ENCODE assay signal across 8 cellular contexts in the genomic region with DNA sequence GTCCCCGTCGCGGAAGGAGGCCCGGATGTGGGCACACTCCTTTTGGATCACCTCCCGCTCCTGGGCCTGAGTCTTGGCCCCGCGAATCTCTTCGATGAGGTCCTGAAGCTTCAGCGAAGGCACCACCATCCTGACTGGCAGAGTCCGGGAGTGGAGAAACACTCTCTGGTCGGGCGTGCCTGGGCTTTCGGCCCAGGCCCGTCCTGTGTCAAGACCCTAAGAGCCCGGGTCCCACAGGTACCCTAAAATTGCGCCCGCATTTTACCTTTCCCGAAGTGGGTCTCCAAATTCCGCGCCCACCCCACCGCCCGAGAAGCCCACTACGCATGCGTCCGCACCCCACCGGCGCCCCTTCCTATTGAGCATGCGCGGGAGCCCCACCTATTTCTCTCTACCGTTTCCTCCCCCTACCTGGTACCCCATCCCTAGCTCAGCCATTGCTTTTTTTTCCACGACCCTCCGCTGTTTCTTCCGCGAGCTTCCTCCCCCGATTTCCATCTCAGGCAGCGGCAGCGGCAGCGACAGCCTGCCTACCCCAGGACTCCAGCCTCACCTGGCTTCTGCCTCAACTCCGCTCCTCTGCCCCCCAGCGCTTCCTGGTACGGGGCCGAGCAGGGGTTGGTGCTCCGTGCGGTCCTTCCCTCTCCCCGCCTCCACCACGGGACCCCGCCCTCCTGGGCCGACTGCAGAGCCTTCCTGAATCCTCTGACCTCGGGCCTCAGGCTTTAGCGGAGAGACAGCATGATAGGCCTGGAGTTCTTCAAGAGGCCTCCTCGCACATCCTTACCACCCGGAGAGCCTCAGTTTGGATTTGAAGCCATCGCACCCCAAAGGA. TPM values are rescaled to one million over a fixed set of nuclear protein-coding genes. Genes with fewer than 3 reads are reported as not detected.
DNase-seq lines count a peak whose midpoint lies in the region; ATAC-seq and TF ChIP-seq lines count a peak whose summit lies in the region.

A gene with protein sequence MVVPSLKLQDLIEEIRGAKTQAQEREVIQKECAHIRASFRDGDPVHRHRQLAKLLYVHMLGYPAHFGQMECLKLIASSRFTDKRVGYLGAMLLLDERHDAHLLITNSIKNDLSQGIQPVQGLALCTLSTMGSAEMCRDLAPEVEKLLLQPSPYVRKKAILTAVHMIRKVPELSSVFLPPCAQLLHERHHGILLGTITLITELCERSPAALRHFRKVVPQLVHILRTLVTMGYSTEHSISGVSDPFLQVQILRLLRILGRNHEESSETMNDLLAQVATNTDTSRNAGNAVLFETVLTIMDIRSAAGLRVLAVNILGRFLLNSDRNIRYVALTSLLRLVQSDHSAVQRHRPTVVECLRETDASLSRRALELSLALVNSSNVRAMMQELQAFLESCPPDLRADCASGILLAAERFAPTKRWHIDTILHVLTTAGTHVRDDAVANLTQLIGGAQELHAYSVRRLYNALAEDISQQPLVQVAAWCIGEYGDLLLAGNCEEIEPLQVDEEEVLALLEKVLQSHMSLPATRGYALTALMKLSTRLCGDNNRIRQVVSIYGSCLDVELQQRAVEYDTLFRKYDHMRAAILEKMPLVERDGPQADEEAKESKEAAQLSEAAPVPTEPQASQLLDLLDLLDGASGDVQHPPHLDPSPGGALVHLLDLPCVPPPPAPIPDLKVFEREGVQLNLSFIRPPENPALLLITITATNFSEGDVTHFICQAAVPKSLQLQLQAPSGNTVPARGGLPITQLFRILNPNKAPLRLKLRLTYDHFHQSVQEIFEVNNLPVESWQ (minus strand): TSS at position 606 of the 835 bp plus-strand sequence. CDS start 477 bp downstream, at position 129.

- no peaks in the 10 kb centered on the region for H3K36me3 ChIP-seq in right atrium auricular region

- peaks cover 7% of the 10 kb centered on the region for H3K27me3 Mint-ChIP-seq in T-helper 17 cell

- peak; percentile 90 for DNase-seq in GM13977 (ENCODE audit: low spot score)
- peak; percentile 74 for DNase-seq in NCI-H1694 (lab: John Stamatoyannopoulos, UW)
- peak; percentile 71 to 78 (median 77) for DNase-seq in T-helper 17 cell
- DNase-seq in amygdala (lab: John Stamatoyannopoulos, UW), result peak in 47 of 56 donors; percentile 29 to 82 (median 66)
- peak; percentile 75 for DNase-seq in right atrium auricular region (ENCODE audit: low spot score)
- DNase-seq in retinal pigment epithelial cell (ENCODE audit: low read depth), result peak; percentile 48
- no peak for DNase-seq in amniotic stem cell (lab: John Stamatoyannopoulos, UW)

- no peaks in the 10 kb centered on the region for H3K9me3 ChIP-seq in T-helper 17 cell (ENCODE audit: control insufficient read depth, low read length, poor library complexity, severe bottlenecking)
- no peaks in the 10 kb centered on the region for H3K9me3 ChIP-seq in right atrium auricular region

- TF ChIP-seq CTCF in GM13977 (IDR thresholded peaks at IDR 0.05; ENCODE audit: extremely low read depth, insufficient read depth, missing control alignments), result no peak
- TF ChIP-seq CTCF in right atrium auricular region (IDR thresholded peaks at IDR 0.05), result no peak
- TF ChIP-seq CTCF in retinal pigment epithelial cell (conservative IDR thresholded peaks at IDR 0.05; ENCODE audit: low read depth, low read length), result no peak

- H3K4me1 Mint-ChIP-seq in T-helper 17 cell, result peaks cover 30% of the 10 kb centered on the region

- no peaks in the 10 kb centered on the region for H3K27me3 ChIP-seq in right atrium auricular region

- peak within 1 kb of the TSS; percentile 96 for H3K27ac Mint-ChIP-seq in T-helper 17 cell

- H3K4me3 Mint-ChIP-seq in T-helper 17 cell, result peak within 1 kb of the TSS; percentile 95

- peaks cover 0 to 14% of the 10 kb centered on the region in 2 donors for H3K4me1 ChIP-seq in right atrium auricular region

- in situ Hi-C loops in GM13977 (cut with MboI; ENCODE audit: low pct_unique_long_range_greater_than_20kb, low sequenced_read_pairs, unreplicated experiment), result loop anchor here (5.0 kb wide), 1 partner anchor 90 kb away; no protein-coding TSS in a partner anchor

- ATAC-seq in HG02852 (IDR thresholded peaks at IDR 0.05; ENCODE audit: unreplicated experiment), result peak; percentile 84
- ATAC-seq in T-helper 17 cell, result peak; percentile 96

- H3K4me3 ChIP-seq in right atrium auricular region (peak within 1 kb of the TSS; percentile 60 to 62), retinal pigment epithelial cell (ENCODE audit: low read length) (peak within 1 kb of the TSS; percentile 83)

- H3K36me3 Mint-ChIP-seq in T-helper 17 cell (ENCODE audit: low read depth), result peaks cover 7% of the 10 kb centered on the region

- peak within 1 kb of the TSS; percentile 56 to 72 for H3K27ac ChIP-seq in right atrium auricular region

RNA-seq across cellular contexts. Expression of the gene that starts here (rescaled TPM):
- total RNA-seq in T-helper 17 cell (100 to 1,000 TPM; 268 to 313 TPM), right atrium auricular region (10 to 100 TPM in 1 of 2 donors, 1 to 10 TPM in 1; 6.6 to 18.8 TPM)

Comparison
In these comparisons a context has a peak if more than half of its experiments do, and no peak if none do; other contexts are left out.
1. RNA of the gene that starts here (total RNA-seq): 268 to 313 TPM in T-helper 17 cell; 6.6 to 18.8 TPM in right atrium auricular region; every median in the first group is over 10 times any median in the second.